ENCODE assay signal across 8 cellular contexts in the genomic region with DNA sequence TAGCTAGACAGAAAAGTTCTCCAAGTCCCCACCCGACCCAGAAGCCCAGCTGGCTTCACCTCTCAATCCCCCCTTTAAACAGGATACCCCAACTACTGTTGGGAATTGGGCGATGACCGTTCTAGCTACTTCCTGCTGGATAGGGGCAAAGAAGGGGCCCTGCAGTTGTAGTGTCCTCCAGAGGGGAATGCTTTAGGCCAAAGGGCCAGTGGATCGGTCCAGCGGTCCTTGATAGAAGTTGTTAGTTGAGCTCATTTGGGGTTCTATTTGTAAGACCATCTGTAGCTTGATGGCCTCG. TPM values are rescaled to one million over a fixed set of nuclear protein-coding genes. Genes with fewer than 3 reads are reported as not detected.
DNase-seq lines count a peak whose midpoint lies in the region; ATAC-seq, FAIRE-seq and TF ChIP-seq lines count a peak whose summit lies in the region.
"Not testable (repeated sequence)": the region's sequence is repeated elsewhere in the genome, so short reads cannot be mapped to it uniquely, and the experiment has no call there.
"Had no signal": no experiment of that assay in that cellular context is flagged by ENCODE, and none has a peak within 500 bp of the region (broad histone marks: within the 10 kb centered on the region; RNA-seq: fewer than 3 reads in every experiment).

No MANE protein-coding gene starts in this region.

- intact Hi-C loops in activated CD4-positive, alpha-beta T cell treated with anti-CD3 and anti-CD28 coated beads for 36 hours (cut with DNase I, micrococcal nuclease); HepG2 (cut with micrococcal nuclease; ENCODE audit: unreplicated experiment): not testable (repeated sequence)

- not testable (repeated sequence) for FAIRE-seq in HepG2 (lab: Jason Lieb, UNC)

- BruUV-seq in HepG2 (replicated peaks; lab: Mats Ljungman, UMichigan) = not testable (repeated sequence)

- H3K27ac Mint-ChIP-seq in CD8-positive, alpha-beta memory T cell = peak overlapping the region; percentile 70 to 98 (median 92)
- H3K27ac Mint-ChIP-seq in activated CD4-positive, alpha-beta T cell treated with anti-CD3 and anti-CD28 coated beads for 36 hours = peak overlapping the region; percentile 51
- H3K27ac Mint-ChIP-seq in activated CD8-positive, alpha-beta T cell treated with anti-CD3 and anti-CD28 coated beads, Interleukin-2, amount 10 ng/mL, durations not matched to agents 7 days and 5 days = peak overlapping the region; percentile 96
- not testable (repeated sequence) for H3K27ac Mint-ChIP-seq in activated T-helper 17 cell treated with anti-CD3 and anti-CD28 coated beads, Interleukin-2, amount 50 U/mL, for 72 hours; activated naive CD8-positive, alpha-beta T cell treated with anti-CD3 and anti-CD28 coated beads for 36 hours

- H3K9me3 ChIP-seq in CD8-positive, alpha-beta memory T cell (ENCODE audit: low read length) = not testable (repeated sequence)
- H3K9me3 ChIP-seq in HepG2 (ENCODE audit: low read length) = peaks cover 12% of the 10 kb centered on the region

- H3K9ac ChIP-seq in HepG2 (ENCODE audit: insufficient read depth, low read depth, low read length) = not testable (repeated sequence)

- POLR2A ChIA-PET in CD8-positive, alpha-beta memory T cell (lab: Charles Lee) = interaction anchor here (0.7 to 1.5 kb wide), 4 partner anchors 20 to 1409 kb away, joined by 5 to 10 read pairs (median 6); a partner anchor contains a TSS
- POLR2A ChIA-PET in activated CD4-positive, alpha-beta T cell treated with anti-CD3 and anti-CD28 coated beads for 36 hours (lab: Charles Lee) = interaction anchor here (1.2 kb wide), 1 partner anchor 48 kb away, joined by 5 read pairs; a partner anchor contains a TSS
- POLR2A ChIA-PET in activated CD8-positive, alpha-beta T cell treated with anti-CD3 and anti-CD28 coated beads, Interleukin-2, amount 10 ng/mL, durations not matched to agents 7 days and 5 days (lab: Charles Lee) = interaction anchor here (0.6 to 2.0 kb wide), 4 partner anchors 14 to 56 kb away, joined by 3 to 6 read pairs (median 4); a partner anchor contains a TSS
- POLR2A ChIA-PET in HepG2 (lab: Yijun Ruan, JAX) = not testable (repeated sequence)

- H3K36me3 ChIP-seq in CD8-positive, alpha-beta memory T cell (ENCODE audit: insufficient read depth, low read length); HepG2 (replicated peaks in 1 of 2; ENCODE audit: control insufficient read depth in 1 of 2, insufficient read depth in 2 of 2, low read length in 2 of 2): not testable (repeated sequence)

- not testable (repeated sequence) for H3K27me3 ChIP-seq in CD8-positive, alpha-beta memory T cell (ENCODE audit: insufficient read depth, low read length, poor library complexity, severe bottlenecking); HepG2 (ENCODE audit: control insufficient read depth in 1 of 2, insufficient read depth in 2 of 2, low read length in 2 of 2)

- H3K4me1 ChIP-seq in CD8-positive, alpha-beta memory T cell (ENCODE audit: insufficient read depth, low read length); HepG2 (ENCODE audit: insufficient read depth, low read length): not testable (repeated sequence)

- not testable (repeated sequence) for H2AFZ ChIP-seq in HepG2 (ENCODE audit: low read length)

- not testable (repeated sequence) for TF ChIP-seq RAD21 in HepG2 (CRISPR knock-in tag; IDR thresholded peaks at IDR 0.05)

- CTCF ChIA-PET in CD8-positive, alpha-beta memory T cell (lab: Charles Lee) = interaction anchor here (0.7 to 2.1 kb wide), 7 partner anchors 12 to 117 kb away, joined by 3 to 5 read pairs (median 3); a partner anchor contains a TSS
- CTCF ChIA-PET in activated CD4-positive, alpha-beta T cell treated with anti-CD3 and anti-CD28 coated beads for 36 hours (lab: Charles Lee); HepG2 (lab: Yijun Ruan, JAX; ENCODE audit: low intra/inter-chr PET ratio, low total read pairs): not testable (repeated sequence)
- CTCF ChIA-PET in activated CD8-positive, alpha-beta T cell treated with anti-CD3 and anti-CD28 coated beads, Interleukin-2, amount 10 ng/mL, durations not matched to agents 7 days and 5 days (lab: Charles Lee) = interaction anchor here (1.3 to 2.1 kb wide), 2 partner anchors 12 to 14 kb away, joined by 3 to 6 read pairs; no protein-coding TSS in a partner anchor

- H3K79me2 ChIP-seq in HepG2 (ENCODE audit: insufficient read depth, low read length) = not testable (repeated sequence)

- not testable (repeated sequence) for TF ChIP-seq CTCF in HepG2 (CRISPR knock-in tag; IDR thresholded peaks at IDR 0.05)

- not testable (repeated sequence) for DNase-seq in CD8-positive, alpha-beta memory T cell; HepG2 (ENCODE audit: low spot score)
- peak; percentile 24 for DNase-seq in OCI-M1 (lab: John Stamatoyannopoulos, UW)
- peak; percentile 60 for DNase-seq in activated CD4-positive, alpha-beta T cell treated with anti-CD3 and anti-CD28 coated beads for 36 hours
- DNase-seq in activated CD8-positive, alpha-beta T cell treated with anti-CD3 and anti-CD28 coated beads, Interleukin-2, amount 10 ng/mL, durations not matched to agents 7 days and 5 days = peak; percentile 58
- DNase-seq in activated naive CD8-positive, alpha-beta T cell treated with anti-CD3 and anti-CD28 coated beads for 36 hours = peak; percentile 18

- not testable (repeated sequence) for TF ChIP-seq POLR2A in HepG2 (IDR thresholded peaks at IDR 0.05; ENCODE audit: insufficient read depth in 1 of 2, low read depth in 2 of 2, low read length in 2 of 2)

- not testable (repeated sequence) for TF ChIP-seq EP300 in HepG2 (IDR thresholded peaks at IDR 0.05; ENCODE audit: low read depth in 2 of 2, low read length in 2 of 2); HepG2 (CRISPR knock-in tag; IDR thresholded peaks at IDR 0.05; ENCODE audit: borderline replicate concordance)

- H3K4me1 Mint-ChIP-seq in CD8-positive, alpha-beta memory T cell = peaks cover 11 to 20% (median 15%) of the 10 kb centered on the region in 3 donors
- H3K4me1 Mint-ChIP-seq in activated CD4-positive, alpha-beta T cell treated with anti-CD3 and anti-CD28 coated beads for 36 hours; activated T-helper 17 cell treated with anti-CD3 and anti-CD28 coated beads, Interleukin-2, amount 50 U/mL, for 72 hours; activated naive CD8-positive, alpha-beta T cell treated with anti-CD3 and anti-CD28 coated beads for 36 hours: not testable (repeated sequence)
- peaks cover 10% of the 10 kb centered on the region for H3K4me1 Mint-ChIP-seq in activated CD8-positive, alpha-beta T cell treated with anti-CD3 and anti-CD28 coated beads, Interleukin-2, amount 10 ng/mL, durations not matched to agents 7 days and 5 days (ENCODE audit: low read depth)

- not testable (repeated sequence) for H3K27me3 Mint-ChIP-seq in CD8-positive, alpha-beta memory T cell; activated CD4-positive, alpha-beta T cell treated with anti-CD3 and anti-CD28 coated beads for 36 hours; activated CD8-positive, alpha-beta T cell treated with anti-CD3 and anti-CD28 coated beads, Interleukin-2, amount 10 ng/mL, durations not matched to agents 7 days and 5 days (ENCODE audit: low read depth); activated T-helper 17 cell treated with anti-CD3 and anti-CD28 coated beads, Interleukin-2, amount 50 U/mL, for 72 hours; activated naive CD8-positive, alpha-beta T cell treated with anti-CD3 and anti-CD28 coated beads for 36 hours

- peak overlapping the region; percentile 14 for H3K4me3 ChIP-seq in CD8-positive, alpha-beta memory T cell (ENCODE audit: low read length)
- not testable (repeated sequence) for H3K4me3 ChIP-seq in HepG2 (replicated peaks in 1 of 3; ENCODE audit: insufficient read depth in 1 of 3, low read depth in 2 of 3, low read length in 3 of 3)

- not testable (repeated sequence) for H4K20me1 ChIP-seq in HepG2 (ENCODE audit: insufficient read depth, low read length)

- 99% methylated on average over 5 of the region's 6 CpGs for WGBS in HepG2 (ENCODE audit: low lambda C conversion rate)

- H3K4me2 ChIP-seq in HepG2 (ENCODE audit: low read depth, low read length) = not testable (repeated sequence)

- H3K4me3 Mint-ChIP-seq in CD8-positive, alpha-beta memory T cell = peak overlapping the region in 6 of 7 donors; percentile 70 to 88 (median 78)
- H3K4me3 Mint-ChIP-seq in activated CD4-positive, alpha-beta T cell treated with anti-CD3 and anti-CD28 coated beads for 36 hours = not testable (repeated sequence)
- H3K4me3 Mint-ChIP-seq in activated CD8-positive, alpha-beta T cell treated with anti-CD3 and anti-CD28 coated beads, Interleukin-2, amount 10 ng/mL, durations not matched to agents 7 days and 5 days = peak overlapping the region; percentile 68
- peak overlapping the region; percentile 54 for H3K4me3 Mint-ChIP-seq in activated T-helper 17 cell treated with anti-CD3 and anti-CD28 coated beads, Interleukin-2, amount 50 U/mL, for 72 hours
- H3K4me3 Mint-ChIP-seq in activated naive CD8-positive, alpha-beta T cell treated with anti-CD3 and anti-CD28 coated beads for 36 hours = peak overlapping the region; percentile 48

- H3K36me3 Mint-ChIP-seq in CD8-positive, alpha-beta memory T cell; activated CD4-positive, alpha-beta T cell treated with anti-CD3 and anti-CD28 coated beads for 36 hours (ENCODE audit: low read depth); activated T-helper 17 cell treated with anti-CD3 and anti-CD28 coated beads, Interleukin-2, amount 50 U/mL, for 72 hours (ENCODE audit: low read depth); activated naive CD8-positive, alpha-beta T cell treated with anti-CD3 and anti-CD28 coated beads for 36 hours: not testable (repeated sequence)
- peaks cover 18% of the 10 kb centered on the region for H3K36me3 Mint-ChIP-seq in activated CD8-positive, alpha-beta T cell treated with anti-CD3 and anti-CD28 coated beads, Interleukin-2, amount 10 ng/mL, durations not matched to agents 7 days and 5 days (ENCODE audit: low read depth)

- in situ Hi-C loops in HepG2 (cut with HindIII; ENCODE audit: extremely low pct_ligation_motif_present, low pct_unique_long_range_greater_than_20kb) = not testable (repeated sequence)

- H3K27ac ChIP-seq in CD8-positive, alpha-beta memory T cell (ENCODE audit: low read depth, low read length); HepG2 (ENCODE audit: extremely low read length, insufficient read depth, low read length): not testable (repeated sequence)

- peaks cover 0 to 13% (median 12%) of the 10 kb centered on the region in 5 donors for H3K9me3 Mint-ChIP-seq in CD8-positive, alpha-beta memory T cell
- H3K9me3 Mint-ChIP-seq in activated CD4-positive, alpha-beta T cell treated with anti-CD3 and anti-CD28 coated beads for 36 hours (ENCODE audit: low read depth); activated T-helper 17 cell treated with anti-CD3 and anti-CD28 coated beads, Interleukin-2, amount 50 U/mL, for 72 hours; activated naive CD8-positive, alpha-beta T cell treated with anti-CD3 and anti-CD28 coated beads for 36 hours: not testable (repeated sequence)
- H3K9me3 Mint-ChIP-seq in activated CD8-positive, alpha-beta T cell treated with anti-CD3 and anti-CD28 coated beads, Interleukin-2, amount 10 ng/mL, durations not matched to agents 7 days and 5 days (ENCODE audit: insufficient read depth) = peaks cover 11% of the 10 kb centered on the region

- not testable (repeated sequence) for ATAC-seq in activated CD4-positive, alpha-beta T cell treated with anti-CD3 and anti-CD28 coated beads for 36 hours; activated CD8-positive, alpha-beta T cell treated with anti-CD3 and anti-CD28 coated beads, Interleukin-2, amount 10 ng/mL, durations not matched to agents 7 days and 5 days; activated T-helper 17 cell treated with anti-CD3 and anti-CD28 coated beads, Interleukin-2, amount 50 U/mL, for 72 hours (replicated peaks); HepG2

RNA-seq across cellular contexts. Expression of a gene that starts 12.9 kb away (rescaled TPM):
- 10 to 100 TPM; 82.6 to 84.2 TPM for total RNA-seq in CD8-positive, alpha-beta memory T cell
- polyA plus RNA-seq in CD8-positive, alpha-beta memory T cell = 118 TPM
- 10 to 100 TPM; 65.7 to 86.0 TPM for total RNA-seq in activated CD4-positive, alpha-beta T cell treated with anti-CD3 and anti-CD28 coated beads for 36 hours
- 10 to 100 TPM; 51.2 to 53.8 TPM for total RNA-seq in activated CD8-positive, alpha-beta T cell treated with anti-CD3 and anti-CD28 coated beads, Interleukin-2, amount 10 ng/mL, durations not matched to agents 7 days and 5 days
- 10 to 100 TPM; 52.2 to 54.1 TPM for total RNA-seq in activated T-helper 17 cell treated with anti-CD3 and anti-CD28 coated beads, Interleukin-2, amount 50 U/mL, for 72 hours
- 10 to 100 TPM; 68.2 to 70.7 TPM for total RNA-seq in activated naive CD8-positive, alpha-beta T cell treated with anti-CD3 and anti-CD28 coated beads for 36 hours
- 123 and 154 TPM in 2 replicates for total RNA-seq in HepG2 (2016; rRNA removed; fragmentation: Illumina TruSeq; extraction: Trizol)
- total RNA-seq in HepG2 (2016; cell fraction: cytosol; rRNA removed; fragmentation: Illumina TruSeq; extraction: Trizol; ENCODE audit: low read depth) = 24.4 and 26.4 TPM in 2 replicates
- total RNA-seq in HepG2 (2016; cell fraction: insoluble cytoplasmic fraction; rRNA removed; fragmentation: Illumina TruSeq; extraction: Trizol) = 126 and 150 TPM in 2 replicates
- 114 and 115 TPM in 2 replicates for total RNA-seq in HepG2 (2016; cell fraction: membrane; rRNA removed; fragmentation: Illumina TruSeq; extraction: Trizol)
- total RNA-seq in HepG2 (2016; cell fraction: nucleus; rRNA removed; fragmentation: Illumina TruSeq; extraction: Trizol) = 46.8 and 56.0 TPM in 2 replicates
- 96.9 and 157 TPM in 2 replicates for polyA plus RNA-seq in HepG2 (2011; rRNA removed)
- polyA plus RNA-seq in HepG2 (2011; cell fraction: cytosol; rRNA removed) = 64.0 and 81.1 TPM in 2 replicates
- 22.4 and 29.1 TPM in 2 replicates for polyA plus RNA-seq in HepG2 (2011; cell fraction: nucleus; rRNA removed)
- 67.2 and 119 TPM in 2 replicates for polyA plus RNA-seq in HepG2 (2012)
- polyA plus RNA-seq in HepG2 (2016; cell fraction: cytosol; fragmentation: Illumina TruSeq; extraction: Trizol; ENCODE audit: low read depth) = 23.9 and 25.7 TPM in 2 replicates
- 197 and 205 TPM in 2 replicates for polyA plus RNA-seq in HepG2 (2016; cell fraction: insoluble cytoplasmic fraction; fragmentation: Illumina TruSeq; extraction: Trizol; ENCODE audit: low read depth)
- polyA plus RNA-seq in HepG2 (2016; cell fraction: membrane; fragmentation: Illumina TruSeq; extraction: Trizol; ENCODE audit: low read depth) = 80.1 and 84.0 TPM in 2 replicates
- 102 and 107 TPM in 2 replicates for polyA plus RNA-seq in HepG2 (2016; cell fraction: nucleus; fragmentation: Illumina TruSeq; extraction: Trizol; ENCODE audit: insufficient read depth, low read depth)
- 35.3 and 43.0 TPM in 2 replicates for polyA minus RNA-seq in HepG2 (2011; rRNA and poly(A)+ RNA removed; ENCODE audit: low replicate concordance)
- polyA minus RNA-seq in HepG2 (2011; cell fraction: cytosol; rRNA and poly(A)+ RNA removed) = 63.2 and 68.3 TPM in 2 replicates
- 32.2 and 33.9 TPM in 2 replicates for polyA minus RNA-seq in HepG2 (2011; cell fraction: nucleus; rRNA and poly(A)+ RNA removed)

RNA-seq across cellular contexts. Expression of a gene that starts 36.6 kb away (rescaled TPM):
- not detected for total RNA-seq in CD8-positive, alpha-beta memory T cell
- polyA plus RNA-seq in CD8-positive, alpha-beta memory T cell = not detected
- total RNA-seq in activated CD4-positive, alpha-beta T cell treated with anti-CD3 and anti-CD28 coated beads for 36 hours = not detected
- not detected for total RNA-seq in activated CD8-positive, alpha-beta T cell treated with anti-CD3 and anti-CD28 coated beads, Interleukin-2, amount 10 ng/mL, durations not matched to agents 7 days and 5 days
- total RNA-seq in activated T-helper 17 cell treated with anti-CD3 and anti-CD28 coated beads, Interleukin-2, amount 50 U/mL, for 72 hours = not detected
- not detected for total RNA-seq in activated naive CD8-positive, alpha-beta T cell treated with anti-CD3 and anti-CD28 coated beads for 36 hours
- total RNA-seq in HepG2 (2016; rRNA removed; fragmentation: Illumina TruSeq; extraction: Trizol) = 3.4 and 5.4 TPM in 2 replicates
- total RNA-seq in HepG2 (2016; cell fraction: cytosol; rRNA removed; fragmentation: Illumina TruSeq; extraction: Trizol; ENCODE audit: low read depth) = 1.3 and 2.6 TPM in 2 replicates
- total RNA-seq in HepG2 (2016; cell fraction: insoluble cytoplasmic fraction; rRNA removed; fragmentation: Illumina TruSeq; extraction: Trizol) = 4.7 and 6.2 TPM in 2 replicates
- 2.2 and 3.0 TPM in 2 replicates for total RNA-seq in HepG2 (2016; cell fraction: membrane; rRNA removed; fragmentation: Illumina TruSeq; extraction: Trizol)
- total RNA-seq in HepG2 (2016; cell fraction: nucleus; rRNA removed; fragmentation: Illumina TruSeq; extraction: Trizol) = 5.1 TPM in 2 replicates
- polyA plus RNA-seq in HepG2 (2011; rRNA removed) = 1.6 and 3.3 TPM in 2 replicates
- polyA plus RNA-seq in HepG2 (2011; cell fraction: cytosol; rRNA removed) = 2.0 and 2.4 TPM in 2 replicates
- polyA plus RNA-seq in HepG2 (2011; cell fraction: nucleus; rRNA removed) = 0.93 and 1.8 TPM in 2 replicates
- 3.0 and 9.6 TPM in 2 replicates for polyA plus RNA-seq in HepG2 (2012)
- polyA plus RNA-seq in HepG2 (2016; cell fraction: cytosol; fragmentation: Illumina TruSeq; extraction: Trizol; ENCODE audit: low read depth) = 1.1 and 1.2 TPM in 2 replicates
- polyA plus RNA-seq in HepG2 (2016; cell fraction: insoluble cytoplasmic fraction; fragmentation: Illumina TruSeq; extraction: Trizol; ENCODE audit: low read depth) = 2.6 and 4.0 TPM in 2 replicates
- polyA plus RNA-seq in HepG2 (2016; cell fraction: membrane; fragmentation: Illumina TruSeq; extraction: Trizol; ENCODE audit: low read depth) = 1.4 and 2.6 TPM in 2 replicates
- 4.2 and 5.7 TPM in 2 replicates for polyA plus RNA-seq in HepG2 (2016; cell fraction: nucleus; fragmentation: Illumina TruSeq; extraction: Trizol; ENCODE audit: insufficient read depth, low read depth)
- 0.96 and 1.6 TPM in 2 replicates for polyA minus RNA-seq in HepG2 (2011; rRNA and poly(A)+ RNA removed; ENCODE audit: low replicate concordance)
- 0.62 and 1.4 TPM in 2 replicates for polyA minus RNA-seq in HepG2 (2011; cell fraction: cytosol; rRNA and poly(A)+ RNA removed)
- polyA minus RNA-seq in HepG2 (2011; cell fraction: nucleus; rRNA and poly(A)+ RNA removed) = 1.9 and 2.2 TPM in 2 replicates
- total RNA-seq: H4 had no signal

RNA-seq across cellular contexts. Expression of a gene that starts 48.0 kb away (rescaled TPM):
- total RNA-seq in CD8-positive, alpha-beta memory T cell = 100 to 1,000 TPM; 174 to 192 TPM
- polyA plus RNA-seq in CD8-positive, alpha-beta memory T cell = 594 TPM
- 100 to 1,000 TPM; 150 to 220 TPM for total RNA-seq in activated CD4-positive, alpha-beta T cell treated with anti-CD3 and anti-CD28 coated beads for 36 hours
- 100 to 1,000 TPM; 134 to 138 TPM for total RNA-seq in activated CD8-positive, alpha-beta T cell treated with anti-CD3 and anti-CD28 coated beads, Interleukin-2, amount 10 ng/mL, durations not matched to agents 7 days and 5 days
- total RNA-seq in activated T-helper 17 cell treated with anti-CD3 and anti-CD28 coated beads, Interleukin-2, amount 50 U/mL, for 72 hours = 100 to 1,000 TPM; 114 to 199 TPM
- total RNA-seq in activated naive CD8-positive, alpha-beta T cell treated with anti-CD3 and anti-CD28 coated beads for 36 hours = 100 to 1,000 TPM; 191 to 201 TPM
- 466 and 655 TPM in 2 replicates for total RNA-seq in HepG2 (2016; rRNA removed; fragmentation: Illumina TruSeq; extraction: Trizol)
- 163 and 167 TPM in 2 replicates for total RNA-seq in HepG2 (2016; cell fraction: cytosol; rRNA removed; fragmentation: Illumina TruSeq; extraction: Trizol; ENCODE audit: low read depth)
- 464 and 703 TPM in 2 replicates for total RNA-seq in HepG2 (2016; cell fraction: insoluble cytoplasmic fraction; rRNA removed; fragmentation: Illumina TruSeq; extraction: Trizol)
- 156 and 158 TPM in 2 replicates for total RNA-seq in HepG2 (2016; cell fraction: membrane; rRNA removed; fragmentation: Illumina TruSeq; extraction: Trizol)
- 154 and 170 TPM in 2 replicates for total RNA-seq in HepG2 (2016; cell fraction: nucleus; rRNA removed; fragmentation: Illumina TruSeq; extraction: Trizol)
- polyA plus RNA-seq in HepG2 (2011; rRNA removed) = 219 and 263 TPM in 2 replicates
- polyA plus RNA-seq in HepG2 (2011; cell fraction: cytosol; rRNA removed) = 226 and 341 TPM in 2 replicates
- polyA plus RNA-seq in HepG2 (2011; cell fraction: nucleus; rRNA removed) = 45.6 and 70.1 TPM in 2 replicates
- 314 and 392 TPM in 2 replicates for polyA plus RNA-seq in HepG2 (2012)
- 179 and 209 TPM in 2 replicates for polyA plus RNA-seq in HepG2 (2016; cell fraction: cytosol; fragmentation: Illumina TruSeq; extraction: Trizol; ENCODE audit: low read depth)
- polyA plus RNA-seq in HepG2 (2016; cell fraction: insoluble cytoplasmic fraction; fragmentation: Illumina TruSeq; extraction: Trizol; ENCODE audit: low read depth) = 671 and 732 TPM in 2 replicates
- polyA plus RNA-seq in HepG2 (2016; cell fraction: membrane; fragmentation: Illumina TruSeq; extraction: Trizol; ENCODE audit: low read depth) = 158 and 161 TPM in 2 replicates
- polyA plus RNA-seq in HepG2 (2016; cell fraction: nucleus; fragmentation: Illumina TruSeq; extraction: Trizol; ENCODE audit: insufficient read depth, low read depth) = 262 and 271 TPM in 2 replicates
- polyA minus RNA-seq in HepG2 (2011; rRNA and poly(A)+ RNA removed; ENCODE audit: low replicate concordance) = 54.3 and 179 TPM in 2 replicates
- 50.5 and 67.1 TPM in 2 replicates for polyA minus RNA-seq in HepG2 (2011; cell fraction: cytosol; rRNA and poly(A)+ RNA removed)
- polyA minus RNA-seq in HepG2 (2011; cell fraction: nucleus; rRNA and poly(A)+ RNA removed) = 41.3 and 58.2 TPM in 2 replicates
